Comparison of ENCODE assay signal across 22 cellular contexts in the genomic region with DNA sequence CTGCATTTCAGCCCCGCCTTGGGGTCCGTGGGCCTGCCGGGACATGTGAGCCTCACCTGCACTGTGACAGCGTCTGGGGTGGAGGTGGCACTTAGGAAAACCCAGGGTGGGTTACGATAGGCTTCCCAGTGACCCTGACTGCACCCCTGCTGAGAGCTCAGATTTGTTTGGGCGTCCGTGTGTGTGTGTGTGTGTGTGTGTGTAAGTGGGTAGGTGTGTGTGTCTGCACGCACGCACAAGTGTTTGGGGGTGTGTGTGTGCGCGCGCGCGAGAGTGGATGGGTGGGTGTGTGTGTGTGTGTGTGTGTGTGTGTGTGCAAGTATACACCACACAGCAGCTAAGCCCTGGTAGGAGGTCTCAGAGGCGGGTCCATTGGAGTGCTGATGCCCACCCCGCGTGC.
"Had no signal": no experiment of that assay in that cellular context is flagged by ENCODE, and none has a peak within 500 bp of the region (broad histone marks: within the 10 kb centered on the region; RNA-seq: fewer than 3 reads in every experiment).

No MANE protein-coding gene starts in this region.

- ATAC-seq: activated T-cell treated with anti-CD3 and anti-CD28 coated beads, Interleukin-2, amount 50 U/mL, for 4 hours; heart left ventricle; left cardiac atrium; WTC11 had no signal

- H3K9me3 ChIP-seq: heart left ventricle, thoracic aorta, upper lobe of left lung had no signal

- H3K27me3 Mint-ChIP-seq: dendritic cell treated with granulocyte-macrophage colony-stimulating factor and Interleukin-4, amounts not matched to agents 40 ng/mL and 50 ng/mL, for 4 days had no signal

- H3K27ac ChIP-seq: brain microvascular endothelial cell, heart left ventricle, thoracic aorta, upper lobe of left lung had no signal

- H3K4me3 Mint-ChIP-seq: activated T-cell treated with anti-CD3 and anti-CD28 coated beads, Interleukin-2, amount 50 U/mL, for 4 hours; dendritic cell treated with granulocyte-macrophage colony-stimulating factor and Interleukin-4, amounts not matched to agents 40 ng/mL and 50 ng/mL, for 4 days; nephron progenitor cell; WTC11 had no signal

- DNase-seq: activated CD4-positive, alpha-beta T cell treated with anti-CD3 and anti-CD28 coated beads, Interleukin-2, amount 50 U/mL, for 4 hours; activated CD8-positive, alpha-beta memory T cell treated with anti-CD3 and anti-CD28 coated beads for 24 hours; activated CD8-positive, alpha-beta memory T cell treated with anti-CD3 and anti-CD28 coated beads, Interleukin-2, amount 50 U/mL, for 4 hours; activated naive CD4-positive, alpha-beta T cell treated with Interleukin-2 at 50 U/mL for 16 hours; activated T-cell treated with anti-CD3 and anti-CD28 coated beads, Interleukin-2, amount 50 U/mL, for 4 hours; anterior cingulate cortex; caudate nucleus; effector CD4-positive, alpha-beta T cell; heart left ventricle; left cardiac atrium; nephron progenitor cell; nucleus accumbens; stimulated activated CD4-positive, alpha-beta T cell treated with anti-CD3 and anti-CD28 coated beads, Interleukin-4, amount 100 ng/mL, for 1 hour; stimulated activated naive CD4-positive, alpha-beta T cell treated with Interleukin-2 at 50 U/mL for 16 hours; T-helper 1 cell; T-helper 9 cell had no signal

- H3K27me3 ChIP-seq: brain microvascular endothelial cell, upper lobe of left lung had no signal

- FAIRE-seq: endometrium had no signal

- H3K36me3 Mint-ChIP-seq: WTC11 had no signal

- H3K4me3 ChIP-seq: heart left ventricle, thoracic aorta, upper lobe of left lung had no signal

- H3K36me3 ChIP-seq: brain microvascular endothelial cell, heart left ventricle, thoracic aorta, upper lobe of left lung had no signal

- H3K9me3 Mint-ChIP-seq: activated T-cell treated with anti-CD3 and anti-CD28 coated beads, Interleukin-2, amount 50 U/mL, for 4 hours; dendritic cell treated with granulocyte-macrophage colony-stimulating factor and Interleukin-4, amounts not matched to agents 40 ng/mL and 50 ng/mL, for 4 days; nephron progenitor cell had no signal

- H3K27ac Mint-ChIP-seq: dendritic cell treated with granulocyte-macrophage colony-stimulating factor and Interleukin-4, amounts not matched to agents 40 ng/mL and 50 ng/mL, for 4 days; WTC11 had no signal
